ENCODE assay signal across 8 cellular contexts in genomic region chr5:140690376-140690932, GRCh38. TPM values are rescaled to one million over a fixed set of nuclear protein-coding genes. Genes with fewer than 3 reads are reported as not detected.
DNase-seq lines count a peak whose midpoint lies in the region; ATAC-seq, FAIRE-seq and TF ChIP-seq lines count a peak whose summit lies in the region.

No MANE protein-coding gene starts in this region.

- no peaks in the 10 kb centered on the region for H3K9me3 Mint-ChIP-seq in mesothelial cell of epicardium

- DNase-seq in K562 (ENCODE audit: extremely low read depth in 1 of 4, low spot score in 3 of 4) = peak in 1 of 4 experiments; percentile 24
- DNase-seq in mesothelial cell of epicardium (ENCODE audit: low spot score in 2 of 2, unreplicated experiment in 2 of 2) = no peak
- no peak for DNase-seq in GM03348 (ENCODE audit: low spot score)
- DNase-seq in NCI-H446 treated with DMSO at 0.1 percent for 48 hours (lab: John Stamatoyannopoulos, UW) = no peak
- no peak for DNase-seq in putamen (ENCODE audit: low spot score)

- peaks cover 42% of the 10 kb centered on the region for H3K79me2 ChIP-seq in K562 (ENCODE audit: control insufficient read depth, insufficient read depth, low read length)

- peak overlapping the region; percentile 98 for H3K4me2 ChIP-seq in K562 (ENCODE audit: insufficient read depth, low read length)

- peak overlapping the region; percentile 98 for H3K27ac Mint-ChIP-seq in mesothelial cell of epicardium

- TF ChIP-seq CTCF in C4-2B (conservative IDR thresholded peaks at IDR 0.05) (no peak), K562 (IDR thresholded peaks at IDR 0.05 in 2 of 3, conservative IDR thresholded peaks at IDR 0.05 in 1 of 3; ENCODE audit: insufficient read depth in 2 of 3, low read depth in 1 of 3, low read length in 3 of 3) (no peak), mesothelial cell of epicardium (IDR thresholded peaks at IDR 0.05; ENCODE audit: unreplicated experiment) (no peak)

- peaks cover 5 to 14% of the 10 kb centered on the region in 2 experiments; a peak in 3 of 5 replicates for H3K4me1 ChIP-seq in K562 (replicated peaks in 1 of 2; ENCODE audit: control insufficient read depth in 2 of 2, insufficient read depth in 2 of 2, low read length in 2 of 2)

- peak overlapping the region; percentile 98 for H3K4me3 Mint-ChIP-seq in mesothelial cell of epicardium

- FAIRE-seq in K562 (lab: Jason Lieb, UNC) = no peak

- peak overlapping the region; percentile 68 for H3K4me3 ChIP-seq in K562

- H3K9me3 ChIP-seq in K562 (replicated peaks; ENCODE audit: control insufficient read depth, insufficient read depth, low read depth, low read length) = no peaks in the 10 kb centered on the region

- intact Hi-C loops in K562 (cut with micrococcal nuclease) = loop anchor here (2.0 kb wide), 1 partner anchor 26 kb away; the partner anchor contains the start of gene WDR55

- no peaks in the 10 kb centered on the region for H4K20me1 ChIP-seq in K562 (replicated peaks; ENCODE audit: control insufficient read depth, insufficient read depth, low read length)

- peaks cover 10% of the 10 kb centered on the region for H3K36me3 Mint-ChIP-seq in mesothelial cell of epicardium

- ATAC-seq in HG03159 (IDR thresholded peaks at IDR 0.05; ENCODE audit: unreplicated experiment) = peak; percentile 1
- peak; percentile 19 for ATAC-seq in K562
- no peak for ATAC-seq in GM18505 (IDR thresholded peaks at IDR 0.05; ENCODE audit: unreplicated experiment)

- no peaks in the 10 kb centered on the region for H3K27me3 ChIP-seq in K562 (ENCODE audit: control insufficient read depth in 2 of 2, insufficient read depth in 2 of 2, low read length in 2 of 2)

- no peak for TF ChIP-seq EP300 in K562 (IDR thresholded peaks at IDR 0.05; ENCODE audit: low read length)

- 44% methylated on average over 8 of the region's 8 CpGs for WGBS in K562 (ENCODE audit: insufficient coverage, low coverage, missing lambda C conversion rate)

- H2AFZ ChIP-seq in K562 (ENCODE audit: low read depth, low read length) = peak overlapping the region; percentile 95

- H3K27ac ChIP-seq in C4-2B (peak overlapping the region; percentile 85), K562 (ENCODE audit: extremely low read depth, low read depth, low read length) (peak overlapping the region; percentile 80)

- POLR2A ChIA-PET in K562 (lab: Yijun Ruan, JAX) = interaction anchor here (0.6 to 2.2 kb wide), 15 partner anchors 11 to 289 kb away, joined by 3 to 29 read pairs (median 6); partner anchors contain the start of genes ANKHD1, DND1, EIF4EBP3 and IK

- in situ Hi-C loops in K562 (cut with MboI) = no loop called here

- H3K4me1 Mint-ChIP-seq in mesothelial cell of epicardium = peaks cover 27% of the 10 kb centered on the region

- no peak for TF ChIP-seq RAD21 in K562 (CRISPR knock-in tag; conservative IDR thresholded peaks at IDR 0.05 in 1 of 2, IDR thresholded peaks at IDR 0.05 in 1 of 2)

- H3K36me3 ChIP-seq in K562 (ENCODE audit: control insufficient read depth, insufficient read depth, low read length) = peaks cover 54% of the 10 kb centered on the region

- H3K27me3 Mint-ChIP-seq in mesothelial cell of epicardium (ENCODE audit: low read depth) = no peaks in the 10 kb centered on the region

- TF ChIP-seq POLR2A in K562 (conservative IDR thresholded peaks at IDR 0.05) = no peak
- TF ChIP-seq POLR2A in GM18505 (IDR thresholded peaks at IDR 0.05; ENCODE audit: borderline replicate concordance, extremely low read depth, insufficient read depth, insufficient read length) = no peak

- peak overlapping the region; percentile 76 to 99 for H3K9ac ChIP-seq in K562 (ENCODE audit: insufficient read depth in 1 of 2, low read depth in 2 of 2, low read length in 2 of 2)

- TSS peak; percentile 70 for BruUV-seq in K562 (replicated peaks; lab: Mats Ljungman, UMichigan)

- CTCF ChIA-PET in K562 (lab: Yijun Ruan, JAX; ENCODE audit: low intra/inter-chr PET ratio) = no interaction called here

- no peaks in the 10 kb centered on the region for H3K9me1 ChIP-seq in K562 (ENCODE audit: control insufficient read depth, insufficient read depth, low read length)

RNA-seq across cellular contexts. Expression of gene HARS1, which starts 0.7 kb away (rescaled TPM):
- total RNA-seq in K562 (2011; cell fraction: chromatin; rRNA removed; ENCODE audit: low replicate concordance) = 161 and 169 TPM in 2 replicates
- 86.9 and 89.6 TPM in 2 replicates for total RNA-seq in K562 (2011; cell fraction: nucleolus; rRNA removed)
- 109 and 141 TPM in 2 replicates for total RNA-seq in K562 (2011; cell fraction: nucleoplasm; rRNA removed)
- total RNA-seq in K562 (2014; rRNA removed) (87.6 and 88.5 TPM in 2 replicates), K562 (2014; rRNA removed; fragmentation: Illumina TruSeq; extraction: Trizol) (68.3 and 70.2 TPM in 2 replicates), K562 (2015; rRNA removed; fragmentation: Illumina TruSeq; extraction: Trizol) (62.6 and 68.7 TPM in 2 replicates), K562 (2021) (69.1 and 75.2 TPM in 2 replicates), mesothelial cell of epicardium (73.7 to 77.2 TPM (median 76.9 TPM) in 3 replicates)
- polyA plus RNA-seq in K562 (2011; rRNA removed) (52.5 and 75.2 TPM in 2 replicates), K562 (2014; fragmentation: Illumina TruSeq; extraction: Trizol) (84.8 and 85.0 TPM in 2 replicates), K562 (2014; fragmentation: Nextera tagmentation; extraction: Ambion mirVana) (10 to 100 TPM; 13.5 to 19.1 TPM), K562 (2014; rRNA removed) (81.7 and 92.4 TPM in 2 replicates)
- 45.2 and 53.7 TPM in 2 replicates for polyA plus RNA-seq in K562 (2011; cell fraction: cytosol; rRNA removed)
- polyA plus RNA-seq in K562 (2011; cell fraction: nucleus; rRNA removed) = 80.2 and 85.4 TPM in 2 replicates
- polyA plus RNA-seq in K562 (2012) = 54.5 and 68.6 TPM in 2 replicates
- 92.2 and 107 TPM in 2 replicates for polyA minus RNA-seq in K562 (2011; rRNA and poly(A)+ RNA removed)
- 24.8 and 44.2 TPM in 2 replicates for polyA minus RNA-seq in K562 (2011; cell fraction: cytosol; rRNA and poly(A)+ RNA removed)
- 39.1 and 39.3 TPM in 2 replicates for polyA minus RNA-seq in K562 (2011; cell fraction: nucleus; rRNA and poly(A)+ RNA removed)

RNA-seq across cellular contexts. Expression of gene HARS2, which starts 0.8 kb away (rescaled TPM):
- total RNA-seq in K562 (2011; cell fraction: chromatin; rRNA removed; ENCODE audit: low replicate concordance) = 92.0 and 114 TPM in 2 replicates
- 59.0 and 64.1 TPM in 2 replicates for total RNA-seq in K562 (2011; cell fraction: nucleolus; rRNA removed)
- total RNA-seq in K562 (2011; cell fraction: nucleoplasm; rRNA removed) = 73.4 and 88.7 TPM in 2 replicates
- total RNA-seq in K562 (2014; rRNA removed) = 25.1 and 27.0 TPM in 2 replicates
- total RNA-seq in K562 (2014; rRNA removed; fragmentation: Illumina TruSeq; extraction: Trizol) = 28.4 and 32.6 TPM in 2 replicates
- 32.2 and 33.4 TPM in 2 replicates for total RNA-seq in K562 (2015; rRNA removed; fragmentation: Illumina TruSeq; extraction: Trizol)
- total RNA-seq in K562 (2021) = 25.9 and 27.8 TPM in 2 replicates
- polyA plus RNA-seq in K562 (2011; rRNA removed) = 36.5 and 41.6 TPM in 2 replicates
- 18.8 and 23.2 TPM in 2 replicates for polyA plus RNA-seq in K562 (2011; cell fraction: cytosol; rRNA removed)
- polyA plus RNA-seq in K562 (2011; cell fraction: nucleus; rRNA removed) = 62.3 and 85.4 TPM in 2 replicates
- 20.4 and 23.9 TPM in 2 replicates for polyA plus RNA-seq in K562 (2012)
- 23.2 and 26.0 TPM in 2 replicates for polyA plus RNA-seq in K562 (2014; fragmentation: Illumina TruSeq; extraction: Trizol)
- 10 to 100 TPM in 1 of 2 experiments, 1 to 10 TPM in 1; 8.5 to 18.0 TPM for polyA plus RNA-seq in K562 (2014; fragmentation: Nextera tagmentation; extraction: Ambion mirVana)
- 27.1 and 33.0 TPM in 2 replicates for polyA plus RNA-seq in K562 (2014; rRNA removed)
- 51.9 and 57.1 TPM in 2 replicates for polyA minus RNA-seq in K562 (2011; rRNA and poly(A)+ RNA removed)
- 13.6 and 19.5 TPM in 2 replicates for polyA minus RNA-seq in K562 (2011; cell fraction: cytosol; rRNA and poly(A)+ RNA removed)
- polyA minus RNA-seq in K562 (2011; cell fraction: nucleus; rRNA and poly(A)+ RNA removed) = 32.2 and 51.2 TPM in 2 replicates
- 32.4 to 35.6 TPM (median 33.5 TPM) in 3 replicates for total RNA-seq in mesothelial cell of epicardium

RNA-seq across cellular contexts. Expression of gene ZMAT2, which starts 9.8 kb away (rescaled TPM):
- 16.7 and 30.9 TPM in 2 replicates for total RNA-seq in K562 (2011; cell fraction: chromatin; rRNA removed; ENCODE audit: low replicate concordance)
- total RNA-seq in K562 (2011; cell fraction: nucleolus; rRNA removed) = 12.5 and 13.7 TPM in 2 replicates
- total RNA-seq in K562 (2011; cell fraction: nucleoplasm; rRNA removed) = 25.7 and 34.7 TPM in 2 replicates
- total RNA-seq in K562 (2014; rRNA removed) (40.2 and 67.1 TPM in 2 replicates), K562 (2014; rRNA removed; fragmentation: Illumina TruSeq; extraction: Trizol) (99.2 and 121 TPM in 2 replicates), K562 (2015; rRNA removed; fragmentation: Illumina TruSeq; extraction: Trizol) (88.5 and 90.4 TPM in 2 replicates), K562 (2021) (38.8 and 48.7 TPM in 2 replicates), mesothelial cell of epicardium (49.8 to 52.2 TPM (median 50.7 TPM) in 3 replicates)
- polyA plus RNA-seq in K562 (2011; rRNA removed) (48.0 and 71.4 TPM in 2 replicates), K562 (2014; fragmentation: Illumina TruSeq; extraction: Trizol) (101 and 102 TPM in 2 replicates), K562 (2014; fragmentation: Nextera tagmentation; extraction: Ambion mirVana) (10 to 100 TPM; 44.2 to 45.0 TPM), K562 (2014; rRNA removed) (57.2 and 69.2 TPM in 2 replicates)
- polyA plus RNA-seq in K562 (2011; cell fraction: cytosol; rRNA removed) = 23.7 and 56.3 TPM in 2 replicates
- 19.0 and 26.1 TPM in 2 replicates for polyA plus RNA-seq in K562 (2011; cell fraction: nucleus; rRNA removed)
- polyA plus RNA-seq in K562 (2012) = 49.1 and 89.4 TPM in 2 replicates
- 44.6 and 52.1 TPM in 2 replicates for polyA minus RNA-seq in K562 (2011; rRNA and poly(A)+ RNA removed)
- 11.7 and 17.3 TPM in 2 replicates for polyA minus RNA-seq in K562 (2011; cell fraction: cytosol; rRNA and poly(A)+ RNA removed)
- 7.4 and 10.3 TPM in 2 replicates for polyA minus RNA-seq in K562 (2011; cell fraction: nucleus; rRNA and poly(A)+ RNA removed)

RNA-seq across cellular contexts. Expression of gene DND1, which starts 17.1 kb away (rescaled TPM):
- total RNA-seq in K562 (2011; cell fraction: chromatin; rRNA removed; ENCODE audit: low replicate concordance) = 2.5 and 5.9 TPM in 2 replicates
- total RNA-seq in K562 (2011; cell fraction: nucleolus; rRNA removed) = 4.2 and 4.3 TPM in 2 replicates
- total RNA-seq in K562 (2011; cell fraction: nucleoplasm; rRNA removed) = 4.0 and 4.4 TPM in 2 replicates
- total RNA-seq in K562 (2014; rRNA removed) = 1.1 and 2.0 TPM in 2 replicates
- 0.22 TPM in 1 of 2 replicates, not detected in the other for total RNA-seq in K562 (2014; rRNA removed; fragmentation: Illumina TruSeq; extraction: Trizol)
- 0.41 and 0.43 TPM in 2 replicates for total RNA-seq in K562 (2015; rRNA removed; fragmentation: Illumina TruSeq; extraction: Trizol)
- 0.81 and 1.3 TPM in 2 replicates for total RNA-seq in K562 (2021)
- 0.50 and 0.69 TPM in 2 replicates for polyA plus RNA-seq in K562 (2011; rRNA removed)
- polyA plus RNA-seq in K562 (2011; cell fraction: cytosol; rRNA removed) = 1.1 and 1.6 TPM in 2 replicates
- polyA plus RNA-seq in K562 (2011; cell fraction: nucleus; rRNA removed) = 8.5 and 12.4 TPM in 2 replicates
- 0.24 TPM in 1 of 2 replicates, not detected in the other for polyA plus RNA-seq in K562 (2012)
- polyA plus RNA-seq in K562 (2014; fragmentation: Illumina TruSeq; extraction: Trizol) = 0.37 and 0.61 TPM in 2 replicates
- polyA plus RNA-seq in K562 (2014; fragmentation: Nextera tagmentation; extraction: Ambion mirVana) = not detected
- polyA plus RNA-seq in K562 (2014; rRNA removed) = 1.3 and 1.5 TPM in 2 replicates
- 0.21 and 0.33 TPM in 2 replicates for polyA minus RNA-seq in K562 (2011; rRNA and poly(A)+ RNA removed)
- not detected in 2 replicates for polyA minus RNA-seq in K562 (2011; cell fraction: cytosol; rRNA and poly(A)+ RNA removed)
- polyA minus RNA-seq in K562 (2011; cell fraction: nucleus; rRNA and poly(A)+ RNA removed) = 0.78 and 1.3 TPM in 2 replicates
- 3.3 to 3.9 TPM (median 3.5 TPM) in 3 replicates for total RNA-seq in mesothelial cell of epicardium

RNA-seq across cellular contexts. Expression of gene WDR55, which starts 25.8 kb away (rescaled TPM):
- 99.1 and 166 TPM in 2 replicates for total RNA-seq in K562 (2011; cell fraction: chromatin; rRNA removed; ENCODE audit: low replicate concordance)
- total RNA-seq in K562 (2011; cell fraction: nucleolus; rRNA removed) = 88.7 and 109 TPM in 2 replicates
- 85.1 and 87.8 TPM in 2 replicates for total RNA-seq in K562 (2011; cell fraction: nucleoplasm; rRNA removed)
- 24.9 and 27.3 TPM in 2 replicates for total RNA-seq in K562 (2014; rRNA removed)
- 20.5 and 21.8 TPM in 2 replicates for total RNA-seq in K562 (2014; rRNA removed; fragmentation: Illumina TruSeq; extraction: Trizol)
- 29.3 and 30.0 TPM in 2 replicates for total RNA-seq in K562 (2015; rRNA removed; fragmentation: Illumina TruSeq; extraction: Trizol)
- 35.3 and 36.1 TPM in 2 replicates for total RNA-seq in K562 (2021)
- polyA plus RNA-seq in K562 (2011; rRNA removed) = 37.4 and 44.8 TPM in 2 replicates
- polyA plus RNA-seq in K562 (2011; cell fraction: cytosol; rRNA removed) = 39.9 and 55.5 TPM in 2 replicates
- 68.1 and 108 TPM in 2 replicates for polyA plus RNA-seq in K562 (2011; cell fraction: nucleus; rRNA removed)
- 24.9 and 28.0 TPM in 2 replicates for polyA plus RNA-seq in K562 (2012)
- 35.1 and 39.0 TPM in 2 replicates for polyA plus RNA-seq in K562 (2014; fragmentation: Illumina TruSeq; extraction: Trizol)
- polyA plus RNA-seq in K562 (2014; fragmentation: Nextera tagmentation; extraction: Ambion mirVana) = 1 to 10 TPM; 5.2 to 6.6 TPM
- polyA plus RNA-seq in K562 (2014; rRNA removed) = 44.1 and 45.0 TPM in 2 replicates
- polyA minus RNA-seq in K562 (2011; rRNA and poly(A)+ RNA removed) = 22.7 and 29.5 TPM in 2 replicates
- 12.7 and 20.9 TPM in 2 replicates for polyA minus RNA-seq in K562 (2011; cell fraction: cytosol; rRNA and poly(A)+ RNA removed)
- polyA minus RNA-seq in K562 (2011; cell fraction: nucleus; rRNA and poly(A)+ RNA removed) = 24.0 and 28.4 TPM in 2 replicates
- 24.9 to 26.8 TPM (median 26.0 TPM) in 3 replicates for total RNA-seq in mesothelial cell of epicardium
